In genomic region chr1:77387553-77387952, GRCh38 we compare ENCODE assay signal across 27 cellular contexts.
"Had no signal": no experiment of that assay in that cellular context is flagged by ENCODE, and none has a peak within 500 bp of the region (broad histone marks: within the 10 kb centered on the region; RNA-seq: fewer than 3 reads in every experiment).

No MANE protein-coding gene starts in this region.

- H3K27ac ChIP-seq: SJSA1 had no signal

- DNase-seq: activated B cell treated with CpG ODN at 0.5 μM for 24 hours; activated CD4-positive, alpha-beta memory T cell treated with anti-CD3 and anti-CD28 coated beads for 36 hours; activated CD4-positive, alpha-beta T cell treated with anti-CD3 and anti-CD28 coated beads for 1 hour; activated CD4-positive, alpha-beta T cell treated with anti-CD3 and anti-CD28 coated beads, Interleukin-2, amount 10 ng/mL, durations not matched to agents 24 days and 14 days; activated CD8-positive, alpha-beta memory T cell treated with anti-CD3 and anti-CD28 coated beads for 24 hours; activated effector memory CD4-positive, alpha-beta T cell treated with anti-CD3 and anti-CD28 coated beads, Interleukin-2, amount 50 U/mL, for 16 hours; activated naive CD4-positive, alpha-beta T cell treated with Interleukin-2 at 50 U/mL for 16 hours; activated naive CD8-positive, alpha-beta T cell treated with anti-CD3 and anti-CD28 coated beads, Interleukin-2, amount 50 U/mL, for 24 hours; activated T-cell treated with anti-CD3 and anti-CD28 coated beads, Interleukin-2, amount 50 U/mL, for 4 hours; amniotic stem cell; Karpas-422; NCI-H1105; NCI-H1436; NCI-H187 treated with DMSO at 0.1 percent for 48 hours; NCI-H2081 treated with DMSO at 0.1 percent for 48 hours; NCI-H446; NCI-H748 treated with DMSO at 0.1 percent for 48 hours; PC-3; SHP77; T-helper 17 cell; T1000 had no signal

- H3K4me3 Mint-ChIP-seq: activated B cell treated with CpG ODN at 0.5 μM for 24 hours; activated CD4-positive, alpha-beta memory T cell treated with anti-CD3 and anti-CD28 coated beads for 36 hours; activated CD4-positive, alpha-beta T cell treated with anti-CD3 and anti-CD28 coated beads, Interleukin-2, amount 10 ng/mL, durations not matched to agents 24 days and 14 days; activated naive CD8-positive, alpha-beta T cell treated with anti-CD3 and anti-CD28 coated beads, Interleukin-2, amount 50 U/mL, for 24 hours; activated T-cell treated with anti-CD3 and anti-CD28 coated beads, Interleukin-2, amount 50 U/mL, for 4 hours; brain had no signal

- H3K36me3 ChIP-seq: SJSA1 had no signal

- H3K27me3 Mint-ChIP-seq: activated CD4-positive, alpha-beta memory T cell treated with anti-CD3 and anti-CD28 coated beads for 36 hours; activated CD4-positive, alpha-beta T cell treated with anti-CD3 and anti-CD28 coated beads, Interleukin-2, amount 10 ng/mL, durations not matched to agents 24 days and 14 days; activated naive CD8-positive, alpha-beta T cell treated with anti-CD3 and anti-CD28 coated beads, Interleukin-2, amount 50 U/mL, for 24 hours; brain; T-helper 17 cell had no signal

- H3K9me3 ChIP-seq: SJSA1 had no signal

- H3K36me3 Mint-ChIP-seq: activated CD4-positive, alpha-beta memory T cell treated with anti-CD3 and anti-CD28 coated beads for 36 hours; brain had no signal

- FAIRE-seq: astrocyte, RCC 7860, TTC549 had no signal

- H3K9me3 Mint-ChIP-seq: activated B cell treated with CpG ODN at 0.5 μM for 24 hours; activated CD4-positive, alpha-beta memory T cell treated with anti-CD3 and anti-CD28 coated beads for 36 hours; activated CD4-positive, alpha-beta T cell treated with anti-CD3 and anti-CD28 coated beads, Interleukin-2, amount 10 ng/mL, durations not matched to agents 24 days and 14 days; activated naive CD8-positive, alpha-beta T cell treated with anti-CD3 and anti-CD28 coated beads, Interleukin-2, amount 50 U/mL, for 24 hours; activated T-cell treated with anti-CD3 and anti-CD28 coated beads, Interleukin-2, amount 50 U/mL, for 4 hours; brain had no signal

- ATAC-seq: activated naive CD4-positive, alpha-beta T cell treated with anti-CD3 and anti-CD28 coated beads, Interleukin-2, amount 50 U/mL, for 72 hours; activated naive CD8-positive, alpha-beta T cell treated with anti-CD3 and anti-CD28 coated beads, Interleukin-2, amount 50 U/mL, for 24 hours; activated T-cell treated with anti-CD3 and anti-CD28 coated beads, Interleukin-2, amount 50 U/mL, for 4 hours; PC-3; T-helper 17 cell had no signal

- H3K4me1 Mint-ChIP-seq: activated B cell treated with CpG ODN at 0.5 μM for 24 hours had no signal

- H3K27ac Mint-ChIP-seq: activated B cell treated with CpG ODN at 0.5 μM for 24 hours; activated CD4-positive, alpha-beta memory T cell treated with anti-CD3 and anti-CD28 coated beads for 36 hours; activated CD4-positive, alpha-beta T cell treated with anti-CD3 and anti-CD28 coated beads, Interleukin-2, amount 10 ng/mL, durations not matched to agents 24 days and 14 days; activated naive CD4-positive, alpha-beta T cell treated with anti-CD3 and anti-CD28 coated beads, Interleukin-2, amount 50 U/mL, for 72 hours; activated naive CD8-positive, alpha-beta T cell treated with anti-CD3 and anti-CD28 coated beads, Interleukin-2, amount 50 U/mL, for 24 hours had no signal

- H3K4me1 ChIP-seq: SJSA1 had no signal

- H3K4me3 ChIP-seq: SJSA1 had no signal

- H3K27me3 ChIP-seq: SJSA1 had no signal
